Comparison of ENCODE assay signal across 1 cellular context in the genomic region with DNA sequence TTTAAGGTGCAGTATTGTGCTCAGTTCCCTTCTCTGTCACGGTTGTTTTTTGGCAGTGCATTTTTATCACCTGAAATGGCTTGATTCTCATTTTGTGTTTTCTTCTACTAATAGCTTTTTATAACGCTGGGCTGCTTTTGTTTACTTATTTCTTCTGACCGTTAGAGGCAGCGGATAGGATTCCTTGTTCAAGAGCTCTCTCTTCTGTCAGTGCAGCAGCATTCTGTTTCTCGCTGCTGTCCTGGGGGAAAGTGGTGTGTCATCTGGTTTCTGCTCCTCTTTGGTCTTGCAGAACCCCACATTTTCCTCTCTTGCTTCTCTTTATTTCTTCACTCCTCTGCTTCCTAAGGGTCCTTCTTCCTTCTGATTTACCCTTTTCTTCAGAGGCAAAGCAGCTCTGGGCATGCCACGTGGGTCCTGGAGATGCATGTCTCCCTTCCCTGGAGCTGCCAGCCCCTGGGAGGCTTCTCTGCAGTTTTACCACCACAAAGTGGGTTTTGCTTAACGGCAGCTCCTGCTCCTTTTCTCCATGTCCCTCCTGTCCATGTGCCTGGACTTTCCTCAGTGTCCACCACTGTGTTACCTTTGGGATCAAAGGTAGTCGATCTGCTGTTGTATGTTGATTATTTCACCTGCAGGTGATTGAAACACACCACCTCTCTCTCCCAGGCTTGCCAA.
TF ChIP-seq lines count a peak whose summit lies in the region.

No MANE protein-coding gene starts in this region.

TF ChIP-seq in H1, 55 proteins besides CTCF, POLR2A, EP300 and RAD21 (continued from another document):
- TF ChIP-seq NRF1 (IDR thresholded peaks at IDR 0.05; ENCODE audit: low read depth, low read length) (no peak), POLR2AphosphoS5 (IDR thresholded peaks at IDR 0.05; ENCODE audit: low read depth, low read length) (no peak), TCF12 (IDR thresholded peaks at IDR 0.05; ENCODE audit: low read depth, low read length) (no peak), SIX5 (IDR thresholded peaks at IDR 0.05; ENCODE audit: low read depth, low read length) (no peak), RXRA (IDR thresholded peaks at IDR 0.05; ENCODE audit: insufficient read depth, low read depth, low read length) (no peak), SIN3A (conservative IDR thresholded peaks at IDR 0.05 in 1 of 2, IDR thresholded peaks at IDR 0.05 in 1 of 2; ENCODE audit: low read depth in 1 of 2, low read length in 2 of 2) (no peak), KDM5A (IDR thresholded peaks at IDR 0.05; ENCODE audit: low read length) (no peak), ZNF274 (IDR thresholded peaks at IDR 0.05; ENCODE audit: borderline replicate concordance, extremely low read depth, low read length) (no peak), GABPA (IDR thresholded peaks at IDR 0.05; ENCODE audit: borderline replicate concordance, insufficient read depth, low read length) (no peak)
- TF ChIP-seq, protein P1, sequence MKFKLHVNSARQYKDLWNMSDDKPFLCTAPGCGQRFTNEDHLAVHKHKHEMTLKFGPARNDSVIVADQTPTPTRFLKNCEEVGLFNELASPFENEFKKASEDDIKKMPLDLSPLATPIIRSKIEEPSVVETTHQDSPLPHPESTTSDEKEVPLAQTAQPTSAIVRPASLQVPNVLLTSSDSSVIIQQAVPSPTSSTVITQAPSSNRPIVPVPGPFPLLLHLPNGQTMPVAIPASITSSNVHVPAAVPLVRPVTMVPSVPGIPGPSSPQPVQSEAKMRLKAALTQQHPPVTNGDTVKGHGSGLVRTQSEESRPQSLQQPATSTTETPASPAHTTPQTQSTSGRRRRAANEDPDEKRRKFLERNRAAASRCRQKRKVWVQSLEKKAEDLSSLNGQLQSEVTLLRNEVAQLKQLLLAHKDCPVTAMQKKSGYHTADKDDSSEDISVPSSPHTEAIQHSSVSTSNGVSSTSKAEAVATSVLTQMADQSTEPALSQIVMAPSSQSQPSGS (IDR thresholded peaks at IDR 0.05; ENCODE audit: low read length) = no peak
